In the genomic region with DNA sequence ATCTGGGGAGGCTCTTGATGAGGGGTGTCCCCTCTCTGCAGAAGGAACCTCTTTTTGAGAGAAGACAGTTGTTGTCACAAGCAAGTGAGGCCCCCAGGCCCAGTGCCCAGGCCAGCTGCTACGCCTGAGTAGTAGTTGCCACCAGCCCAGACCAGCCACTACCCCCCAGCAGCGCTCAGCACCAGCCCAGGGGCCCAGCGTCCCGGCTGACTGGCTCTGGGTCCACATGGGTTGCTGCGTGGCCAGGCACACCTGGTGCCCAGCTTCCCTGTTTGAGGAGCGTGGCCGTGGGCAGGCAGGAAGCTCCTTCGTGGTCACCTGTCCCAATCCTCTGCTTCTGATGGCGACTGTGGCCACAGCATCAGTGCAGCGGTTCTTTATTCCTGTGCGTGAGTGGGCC, we compare ENCODE assay signal across 25 cellular contexts.
"Had no signal": no experiment of that assay in that cellular context is flagged by ENCODE, and none has a peak within 500 bp of the region (broad histone marks: within the 10 kb centered on the region; RNA-seq: fewer than 3 reads in every experiment).

No MANE protein-coding gene starts in this region.

- ATAC-seq: activated T-helper 17 cell treated with anti-CD3 and anti-CD28 coated beads, Interleukin-2, amount 50 U/mL, for 72 hours; PC-3; T-helper 17 cell; WTC11 had no signal

- H3K27me3 ChIP-seq: brain microvascular endothelial cell, MG63 had no signal

- H3K9ac ChIP-seq: KMS-11 had no signal

- DNase-seq: activated CD4-positive, alpha-beta memory T cell treated with anti-CD3 and anti-CD28 coated beads for 36 hours; activated CD4-positive, alpha-beta T cell treated with anti-CD3 and anti-CD28 coated beads for 1 hour; activated CD4-positive, alpha-beta T cell treated with anti-CD3 and anti-CD28 coated beads, Interleukin-2, amount 10 ng/mL, durations not matched to agents 24 days and 14 days; activated gamma-delta T cell; activated naive CD4-positive, alpha-beta T cell treated with anti-CD3 and anti-CD28 coated beads for 36 hours; activated T-cell treated with anti-CD3 and anti-CD28 coated beads for 4 hours; activated T-cell treated with anti-CD3 and anti-CD28 coated beads, Interleukin-2, amount 50 U/mL, for 48 hours; brain microvascular endothelial cell; MG63; MV-4-11; NCI-H1092 treated with DMSO at 0.1 percent for 48 hours; NCI-H1436; NCI-H1694 treated with DMSO at 0.1 percent for 48 hours; NCI-H2029 treated with DMSO at 0.1 percent for 48 hours; NCI-H345; NCI-H510A; NCI-H69; PC-3; SHP77 treated with DMSO at 0.1 percent for 48 hours; T-helper 17 cell; T-helper 9 cell had no signal

- H3K4me3 Mint-ChIP-seq: activated CD4-positive, alpha-beta memory T cell treated with anti-CD3 and anti-CD28 coated beads for 36 hours; activated CD4-positive, alpha-beta T cell treated with anti-CD3 and anti-CD28 coated beads, Interleukin-2, amount 10 ng/mL, durations not matched to agents 24 days and 14 days; activated naive CD4-positive, alpha-beta T cell treated with anti-CD3 and anti-CD28 coated beads for 36 hours; activated naive CD8-positive, alpha-beta T cell; activated T-helper 17 cell treated with anti-CD3 and anti-CD28 coated beads, Interleukin-2, amount 50 U/mL, for 72 hours; T-helper 17 cell; WTC11 had no signal

- H3K4me1 Mint-ChIP-seq: activated CD4-positive, alpha-beta T cell treated with anti-CD3 and anti-CD28 coated beads, Interleukin-2, amount 10 ng/mL, durations not matched to agents 24 days and 14 days; activated T-helper 17 cell treated with anti-CD3 and anti-CD28 coated beads, Interleukin-2, amount 50 U/mL, for 72 hours; WTC11 had no signal

- H3K4me2 ChIP-seq: KMS-11 had no signal

- H3K27me3 Mint-ChIP-seq: activated CD4-positive, alpha-beta memory T cell treated with anti-CD3 and anti-CD28 coated beads for 36 hours; activated CD4-positive, alpha-beta T cell treated with anti-CD3 and anti-CD28 coated beads, Interleukin-2, amount 10 ng/mL, durations not matched to agents 24 days and 14 days; activated naive CD8-positive, alpha-beta T cell; activated T-helper 17 cell treated with anti-CD3 and anti-CD28 coated beads, Interleukin-2, amount 50 U/mL, for 72 hours; T-helper 17 cell had no signal

- H3K9me3 Mint-ChIP-seq: activated CD4-positive, alpha-beta memory T cell treated with anti-CD3 and anti-CD28 coated beads for 36 hours; activated CD4-positive, alpha-beta T cell treated with anti-CD3 and anti-CD28 coated beads, Interleukin-2, amount 10 ng/mL, durations not matched to agents 24 days and 14 days; activated naive CD4-positive, alpha-beta T cell treated with anti-CD3 and anti-CD28 coated beads for 36 hours; activated T-helper 17 cell treated with anti-CD3 and anti-CD28 coated beads, Interleukin-2, amount 50 U/mL, for 72 hours; WTC11 had no signal

- H3K9me3 ChIP-seq: MG63 had no signal

- H3K36me3 ChIP-seq: MG63 had no signal

- H3K27ac Mint-ChIP-seq: activated CD4-positive, alpha-beta memory T cell treated with anti-CD3 and anti-CD28 coated beads for 36 hours; activated CD4-positive, alpha-beta T cell treated with anti-CD3 and anti-CD28 coated beads, Interleukin-2, amount 10 ng/mL, durations not matched to agents 24 days and 14 days; activated naive CD4-positive, alpha-beta T cell treated with anti-CD3 and anti-CD28 coated beads for 36 hours; activated naive CD8-positive, alpha-beta T cell; activated T-helper 17 cell treated with anti-CD3 and anti-CD28 coated beads, Interleukin-2, amount 50 U/mL, for 72 hours; T-helper 17 cell; WTC11 had no signal

- H3K27ac ChIP-seq: brain microvascular endothelial cell, KMS-11 had no signal

- H3K4me3 ChIP-seq: MG63 had no signal
